Comparison of ENCODE assay signal across 1 cellular context in the genomic region with DNA sequence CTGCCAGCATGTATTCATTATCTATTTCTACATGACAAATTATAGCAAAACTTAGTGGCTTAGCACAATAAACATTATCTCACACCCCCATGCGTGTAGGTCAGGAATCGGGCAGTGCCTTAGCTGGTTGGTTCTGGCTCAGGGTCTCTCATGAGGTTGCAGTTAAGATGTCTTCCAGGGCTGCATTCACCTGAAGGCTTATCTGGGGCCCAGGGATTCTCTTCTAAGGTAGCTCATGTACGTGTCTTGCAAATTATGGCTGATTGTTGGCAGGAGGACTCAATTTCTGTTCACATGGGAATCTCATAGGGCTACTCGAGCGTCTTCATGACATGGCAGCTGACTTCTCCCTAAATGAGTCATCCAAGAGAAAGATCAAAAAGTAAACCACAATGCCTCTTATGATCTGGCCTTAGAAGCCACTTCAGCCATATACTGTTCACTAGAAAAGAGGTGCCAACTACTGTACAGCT.
TF ChIP-seq lines count a peak whose summit lies in the region.

No MANE protein-coding gene starts in this region.

TF ChIP-seq in K562, 482 proteins besides CTCF, POLR2A, EP300 and RAD21 (continued from another document):
- TF ChIP-seq TEAD4 (IDR thresholded peaks at IDR 0.05; ENCODE audit: low read length), result 0 out of 2 replicates have a peak, but pooled peaks have one; percentile 10
- no peak for TF ChIP-seq TEAD4 (CRISPR knock-in tag; IDR thresholded peaks at IDR 0.05; ENCODE audit: borderline replicate concordance)
- TF ChIP-seq MCM3 (IDR thresholded peaks at IDR 0.05), result no peak
- TF ChIP-seq CTBP1 (IDR thresholded peaks at IDR 0.05; ENCODE audit: borderline replicate concordance), result 0 out of 2 replicates have a peak, but pooled peaks have one; percentile 28
- TF ChIP-seq ZNF239 (CRISPR knock-in tag; IDR thresholded peaks at IDR 0.05), result no peak
- peak; percentile 87 for TF ChIP-seq JUN (IDR thresholded peaks at IDR 0.05; ENCODE audit: borderline replicate concordance, low read depth, low read length)
- no peak for TF ChIP-seq JUN (CRISPR knock-in tag; IDR thresholded peaks at IDR 0.05; ENCODE audit: borderline replicate concordance)
- TF ChIP-seq, protein P1, sequence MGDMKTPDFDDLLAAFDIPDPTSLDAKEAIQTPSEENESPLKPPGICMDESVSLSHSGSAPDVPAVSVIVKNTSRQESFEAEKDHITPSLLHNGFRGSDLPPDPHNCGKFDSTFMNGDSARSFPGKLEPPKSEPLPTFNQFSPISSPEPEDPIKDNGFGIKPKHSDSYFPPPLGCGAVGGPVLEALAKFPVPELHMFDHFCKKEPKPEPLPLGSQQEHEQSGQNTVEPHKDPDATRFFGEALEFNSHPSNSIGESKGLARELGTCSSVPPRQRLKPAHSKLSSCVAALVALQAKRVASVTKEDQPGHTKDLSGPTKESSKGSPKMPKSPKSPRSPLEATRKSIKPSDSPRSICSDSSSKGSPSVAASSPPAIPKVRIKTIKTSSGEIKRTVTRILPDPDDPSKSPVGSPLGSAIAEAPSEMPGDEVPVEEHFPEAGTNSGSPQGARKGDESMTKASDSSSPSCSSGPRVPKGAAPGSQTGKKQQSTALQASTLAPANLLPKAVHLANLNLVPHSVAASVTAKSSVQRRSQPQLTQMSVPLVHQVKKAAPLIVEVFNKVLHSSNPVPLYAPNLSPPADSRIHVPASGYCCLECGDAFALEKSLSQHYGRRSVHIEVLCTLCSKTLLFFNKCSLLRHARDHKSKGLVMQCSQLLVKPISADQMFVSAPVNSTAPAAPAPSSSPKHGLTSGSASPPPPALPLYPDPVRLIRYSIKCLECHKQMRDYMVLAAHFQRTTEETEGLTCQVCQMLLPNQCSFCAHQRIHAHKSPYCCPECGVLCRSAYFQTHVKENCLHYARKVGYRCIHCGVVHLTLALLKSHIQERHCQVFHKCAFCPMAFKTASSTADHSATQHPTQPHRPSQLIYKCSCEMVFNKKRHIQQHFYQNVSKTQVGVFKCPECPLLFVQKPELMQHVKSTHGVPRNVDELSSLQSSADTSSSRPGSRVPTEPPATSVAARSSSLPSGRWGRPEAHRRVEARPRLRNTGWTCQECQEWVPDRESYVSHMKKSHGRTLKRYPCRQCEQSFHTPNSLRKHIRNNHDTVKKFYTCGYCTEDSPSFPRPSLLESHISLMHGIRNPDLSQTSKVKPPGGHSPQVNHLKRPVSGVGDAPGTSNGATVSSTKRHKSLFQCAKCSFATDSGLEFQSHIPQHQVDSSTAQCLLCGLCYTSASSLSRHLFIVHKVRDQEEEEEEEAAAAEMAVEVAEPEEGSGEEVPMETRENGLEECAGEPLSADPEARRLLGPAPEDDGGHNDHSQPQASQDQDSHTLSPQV (IDR thresholded peaks at IDR 0.05), result peak; percentile 66; the same call in 1 of the 2 replicates
- TF ChIP-seq FOS (IDR thresholded peaks at IDR 0.05; ENCODE audit: extremely low read depth, insufficient read length), result peak; percentile 11
- peak; percentile 97 for TF ChIP-seq FOSL1 (tag; conservative IDR thresholded peaks at IDR 0.05)
- no peak for TF ChIP-seq MAFF (IDR thresholded peaks at IDR 0.05; ENCODE audit: low read length)
- no peak for TF ChIP-seq GABPB2 (CRISPR knock-in tag; conservative IDR thresholded peaks at IDR 0.05)
- 0 out of 2 replicates have a peak, but pooled peaks have one; percentile 54 for TF ChIP-seq NFRKB (IDR thresholded peaks at IDR 0.05; ENCODE audit: low read depth)
- TF ChIP-seq RCOR1 (IDR thresholded peaks at IDR 0.05; ENCODE audit: borderline replicate concordance in 1 of 2, low read depth in 2 of 2, low read length in 2 of 2), result peak in 1 of 2 experiments; percentile 4; a peak in 1 of 4 replicates
- no peak for TF ChIP-seq POLR2G (IDR thresholded peaks at IDR 0.05; ENCODE audit: low read depth, low read length)
